ENCODE assay signal across 1 cellular context in the genomic region with DNA sequence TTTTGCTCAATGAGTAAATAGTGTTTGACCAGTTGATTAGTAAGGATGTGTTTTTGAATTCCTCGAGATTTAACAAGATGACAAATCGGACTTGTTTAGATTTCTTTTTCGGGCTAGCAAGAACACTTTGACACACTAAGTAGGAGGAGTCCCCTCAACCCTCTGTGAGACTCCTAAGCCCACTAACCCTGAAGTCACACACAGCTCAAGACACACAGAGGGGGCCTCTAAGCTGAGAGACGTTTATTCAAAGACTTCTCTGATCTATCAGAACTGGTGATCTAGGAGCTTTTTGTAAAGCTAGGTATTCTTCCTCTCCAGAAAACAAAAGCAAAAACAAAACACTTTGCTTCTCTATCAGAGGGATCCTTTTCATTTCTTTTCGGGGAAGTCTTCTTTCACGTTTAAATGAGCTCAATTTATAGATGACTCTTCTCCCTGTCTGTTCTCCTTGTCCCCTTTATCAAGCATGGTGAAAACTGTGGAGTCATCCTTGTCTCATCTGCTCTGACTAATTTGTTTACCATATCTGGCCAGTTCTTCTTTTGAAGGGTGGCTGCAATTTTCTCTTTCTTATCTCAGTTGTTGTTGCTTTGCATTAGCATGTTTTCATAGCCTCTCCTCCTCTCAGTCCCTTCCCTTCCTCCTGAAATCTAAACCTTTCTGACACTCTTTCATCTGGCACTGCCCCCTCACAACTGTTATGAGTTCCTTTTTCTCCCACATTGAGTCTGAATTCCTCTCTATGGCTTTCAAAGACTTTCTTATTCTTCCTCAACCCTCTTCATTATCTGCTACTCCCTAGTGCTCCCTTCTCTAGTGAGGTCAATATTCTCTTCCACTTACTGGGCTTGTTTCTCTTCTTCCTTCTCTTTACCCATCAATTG.
TF ChIP-seq lines count a peak whose summit lies in the region.

No MANE protein-coding gene starts in this region.

TF ChIP-seq in SK-N-SH treated with all-trans-retinoic acid at 6 μM for 48 hours, 23 proteins besides CTCF, POLR2A, EP300 and RAD21 (continued from another document):
- no peak for TF ChIP-seq ARNTL (CRISPR knock-in tag; IDR thresholded peaks at IDR 0.05; ENCODE audit: borderline replicate concordance, low read depth)
- TF ChIP-seq, protein P1, sequence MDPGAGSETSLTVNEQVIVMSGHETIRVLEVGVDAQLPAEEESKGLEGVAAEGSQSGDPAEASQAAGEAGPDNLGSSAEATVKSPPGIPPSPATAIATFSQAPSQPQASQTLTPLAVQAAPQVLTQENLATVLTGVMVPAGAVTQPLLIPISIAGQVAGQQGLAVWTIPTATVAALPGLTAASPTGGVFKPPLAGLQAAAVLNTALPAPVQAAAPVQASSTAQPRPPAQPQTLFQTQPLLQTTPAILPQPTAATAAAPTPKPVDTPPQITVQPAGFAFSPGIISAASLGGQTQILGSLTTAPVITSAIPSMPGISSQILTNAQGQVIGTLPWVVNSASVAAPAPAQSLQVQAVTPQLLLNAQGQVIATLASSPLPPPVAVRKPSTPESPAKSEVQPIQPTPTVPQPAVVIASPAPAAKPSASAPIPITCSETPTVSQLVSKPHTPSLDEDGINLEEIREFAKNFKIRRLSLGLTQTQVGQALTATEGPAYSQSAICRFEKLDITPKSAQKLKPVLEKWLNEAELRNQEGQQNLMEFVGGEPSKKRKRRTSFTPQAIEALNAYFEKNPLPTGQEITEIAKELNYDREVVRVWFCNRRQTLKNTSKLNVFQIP (CRISPR knock-in tag; IDR thresholded peaks at IDR 0.05; ENCODE audit: borderline replicate concordance, low read depth) = no peak
- TF ChIP-seq, protein P2, sequence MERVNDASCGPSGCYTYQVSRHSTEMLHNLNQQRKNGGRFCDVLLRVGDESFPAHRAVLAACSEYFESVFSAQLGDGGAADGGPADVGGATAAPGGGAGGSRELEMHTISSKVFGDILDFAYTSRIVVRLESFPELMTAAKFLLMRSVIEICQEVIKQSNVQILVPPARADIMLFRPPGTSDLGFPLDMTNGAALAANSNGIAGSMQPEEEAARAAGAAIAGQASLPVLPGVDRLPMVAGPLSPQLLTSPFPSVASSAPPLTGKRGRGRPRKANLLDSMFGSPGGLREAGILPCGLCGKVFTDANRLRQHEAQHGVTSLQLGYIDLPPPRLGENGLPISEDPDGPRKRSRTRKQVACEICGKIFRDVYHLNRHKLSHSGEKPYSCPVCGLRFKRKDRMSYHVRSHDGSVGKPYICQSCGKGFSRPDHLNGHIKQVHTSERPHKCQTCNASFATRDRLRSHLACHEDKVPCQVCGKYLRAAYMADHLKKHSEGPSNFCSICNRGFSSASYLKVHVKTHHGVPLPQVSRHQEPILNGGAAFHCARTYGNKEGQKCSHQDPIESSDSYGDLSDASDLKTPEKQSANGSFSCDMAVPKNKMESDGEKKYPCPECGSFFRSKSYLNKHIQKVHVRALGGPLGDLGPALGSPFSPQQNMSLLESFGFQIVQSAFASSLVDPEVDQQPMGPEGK (CRISPR knock-in tag; IDR thresholded peaks at IDR 0.05; ENCODE audit: borderline replicate concordance) = no peak
- TF ChIP-seq ZNF565 (CRISPR knock-in tag; conservative IDR thresholded peaks at IDR 0.05; ENCODE audit: low read depth) = no peak
- TF ChIP-seq CSDC2 (CRISPR knock-in tag; IDR thresholded peaks at IDR 0.05) = no peak
- no peak for TF ChIP-seq PPARA (CRISPR knock-in tag; IDR thresholded peaks at IDR 0.05; ENCODE audit: borderline replicate concordance)
